15 cellular contexts compared by ENCODE assay signal in genomic region chr2:238225121-238225520, GRCh38.
"Had no signal": no experiment of that assay in that cellular context is flagged by ENCODE, and none has a peak within 500 bp of the region (broad histone marks: within the 10 kb centered on the region; RNA-seq: fewer than 3 reads in every experiment).

No MANE protein-coding gene starts in this region.

- H3K9me3 Mint-ChIP-seq: naive thymus-derived CD4-positive, alpha-beta T cell; stimulated activated effector memory CD8-positive, alpha-beta T cell treated with anti-CD3 and anti-CD28 coated beads, Interleukin-12 subunit alpha, Interleukin-12 subunit beta, amount 100 ng/mL, for 72 hours; type B pancreatic cell had no signal

- DNase-seq: esophagus squamous epithelium; foreskin fibroblast; left colon; mesenchymal stem cell; naive thymus-derived CD4-positive, alpha-beta T cell; stimulated activated CD4-positive, alpha-beta T cell treated with anti-CD3 and anti-CD28 coated beads, Interleukin-4, amount 100 ng/mL, for 1 hour; stimulated activated CD8-positive, alpha-beta memory T cell treated with anti-CD3 and anti-CD28 coated beads, Interleukin-4, amount 100 ng/mL, for 48 hours; stimulated activated naive CD8-positive, alpha-beta T cell treated with anti-CD3 and anti-CD28 coated beads, Interleukin-15, Interleukin-2, amounts not matched to agents 100 U/mL and 50 U/mL, for 24 hours had no signal

- H3K27ac Mint-ChIP-seq: naive thymus-derived CD4-positive, alpha-beta T cell; stimulated activated effector memory CD8-positive, alpha-beta T cell treated with anti-CD3 and anti-CD28 coated beads, Interleukin-12 subunit alpha, Interleukin-12 subunit beta, amount 100 ng/mL, for 72 hours; type B pancreatic cell had no signal

- H3K27ac ChIP-seq: esophagus squamous epithelium, ovary, suprapubic skin, thyroid gland had no signal

- H3K36me3 ChIP-seq: esophagus squamous epithelium, ovary, suprapubic skin, thyroid gland had no signal

- H3K36me3 Mint-ChIP-seq: type B pancreatic cell had no signal

- FAIRE-seq: urothelium cell line had no signal

- H3K4me1 ChIP-seq: suprapubic skin had no signal

- ATAC-seq: left colon; naive thymus-derived CD4-positive, alpha-beta T cell; stimulated activated effector memory CD8-positive, alpha-beta T cell treated with anti-CD3 and anti-CD28 coated beads, Interleukin-12 subunit alpha, Interleukin-12 subunit beta, amount 100 ng/mL, for 72 hours; stimulated activated naive CD8-positive, alpha-beta T cell treated with anti-CD3 and anti-CD28 coated beads, Interleukin-15, Interleukin-2, amounts not matched to agents 100 U/mL and 50 U/mL, for 24 hours had no signal

- H3K4me3 Mint-ChIP-seq: naive thymus-derived CD4-positive, alpha-beta T cell; stimulated activated effector memory CD8-positive, alpha-beta T cell treated with anti-CD3 and anti-CD28 coated beads, Interleukin-12 subunit alpha, Interleukin-12 subunit beta, amount 100 ng/mL, for 72 hours; type B pancreatic cell had no signal

- H3K27me3 ChIP-seq: ovary, suprapubic skin, thyroid gland had no signal

- H3K9me3 ChIP-seq: esophagus squamous epithelium, ovary, suprapubic skin, thyroid gland had no signal

- H3K4me3 ChIP-seq: esophagus squamous epithelium, lung, ovary, suprapubic skin, thyroid gland had no signal
